In genomic region chr16:79869304-79870015, GRCh38 we compare ENCODE assay signal across 1 cellular context.
TF ChIP-seq lines count a peak whose summit lies in the region.

No MANE protein-coding gene starts in this region.

TF ChIP-seq in K562, 482 proteins besides CTCF, POLR2A, EP300 and RAD21 (continued from another document and continues in another):
- TF ChIP-seq MGA (IDR thresholded peaks at IDR 0.05): peak; percentile 80
- no peak for TF ChIP-seq ZNF696 (CRISPR knock-in tag; conservative IDR thresholded peaks at IDR 0.05)
- TF ChIP-seq SMARCA5 (IDR thresholded peaks at IDR 0.05): no peak
- TF ChIP-seq ZNF124 (CRISPR knock-in tag; IDR thresholded peaks at IDR 0.05): no peak
- TF ChIP-seq ZNF639 (CRISPR knock-in tag; conservative IDR thresholded peaks at IDR 0.05 in 1 of 2, IDR thresholded peaks at IDR 0.05 in 1 of 2): peak in 1 of 2 experiments; percentile 77; a peak in 2 of 4 replicates
- no peak for TF ChIP-seq ZBTB43 (CRISPR knock-in tag; IDR thresholded peaks at IDR 0.05)
- TF ChIP-seq TOE1 (IDR thresholded peaks at IDR 0.05; ENCODE audit: borderline replicate concordance): peak; percentile 80
- no peak for TF ChIP-seq TOE1 (CRISPR knock-in tag; IDR thresholded peaks at IDR 0.05; ENCODE audit: borderline replicate concordance, low read depth)
- TF ChIP-seq ZNF239 (CRISPR knock-in tag; IDR thresholded peaks at IDR 0.05): peak; percentile 74
- no peak for TF ChIP-seq ZNF274 (IDR thresholded peaks at IDR 0.05; ENCODE audit: borderline replicate concordance, low read depth, low read length)
- no peak for TF ChIP-seq CHD2 (IDR thresholded peaks at IDR 0.05; ENCODE audit: low read depth, low read length)
- TF ChIP-seq CC2D1A (IDR thresholded peaks at IDR 0.05): peak; percentile 65; the same call in 1 of the 2 replicates
- TF ChIP-seq ZNF589 (CRISPR knock-in tag; IDR thresholded peaks at IDR 0.05; ENCODE audit: low read depth): peak; percentile 98
- no peak for TF ChIP-seq E2F4 (CRISPR knock-in tag; IDR thresholded peaks at IDR 0.05; ENCODE audit: low read depth)
- no peak; the same call in 1 of the 2 replicates for TF ChIP-seq BHLHE40 (IDR thresholded peaks at IDR 0.05; ENCODE audit: low read length)
- TF ChIP-seq LEF1 (IDR thresholded peaks at IDR 0.05): peak; percentile 96
- TF ChIP-seq NCOA4 (IDR thresholded peaks at IDR 0.05; ENCODE audit: partially characterized antibody): no peak
- TF ChIP-seq MTF1 (CRISPR knock-in tag; IDR thresholded peaks at IDR 0.05; ENCODE audit: borderline replicate concordance): no peak
- no peak for TF ChIP-seq RBM34 (IDR thresholded peaks at IDR 0.05; ENCODE audit: borderline replicate concordance, insufficient read depth, low read length)
- peak in 1 of 2 experiments; percentile 89; a peak in 2 of 4 replicates for TF ChIP-seq FOXA3 (CRISPR knock-in tag; conservative IDR thresholded peaks at IDR 0.05 in 1 of 2, IDR thresholded peaks at IDR 0.05 in 1 of 2)
- peak in 1 of 2 experiments; percentile 82; a peak in 2 of 3 replicates for TF ChIP-seq CBX3 (IDR thresholded peaks at IDR 0.05; ENCODE audit: borderline replicate concordance in 1 of 2, low read length in 2 of 2)
- TF ChIP-seq BRD9 (IDR thresholded peaks at IDR 0.05; ENCODE audit: low read depth, partially characterized antibody): peak; percentile 96
- no peak; the same call in 1 of the 2 replicates for TF ChIP-seq ZBTB9 (CRISPR knock-in tag; IDR thresholded peaks at IDR 0.05)
- no peak for TF ChIP-seq ZNF445 (CRISPR knock-in tag; IDR thresholded peaks at IDR 0.05; ENCODE audit: low read depth)
- no peak for TF ChIP-seq KAT8 (IDR thresholded peaks at IDR 0.05; ENCODE audit: low read depth)
- no peak for TF ChIP-seq E2F5 (CRISPR knock-in tag; IDR thresholded peaks at IDR 0.05)
- TF ChIP-seq HNRNPK (IDR thresholded peaks at IDR 0.05; ENCODE audit: low read depth, low read length, poor library complexity, severe bottlenecking): no peak
- no peak for TF ChIP-seq BMI1 (IDR thresholded peaks at IDR 0.05; ENCODE audit: low read length)
- TF ChIP-seq KAT7 (CRISPR knock-in tag; IDR thresholded peaks at IDR 0.05; ENCODE audit: borderline replicate concordance): no peak
- no peak for TF ChIP-seq GTF2B (IDR thresholded peaks at IDR 0.05; ENCODE audit: extremely low read depth, insufficient read length)
- peak; percentile 45; the same call in 1 of the 2 replicates for TF ChIP-seq CREB1 (IDR thresholded peaks at IDR 0.05)
- no peak for TF ChIP-seq CREB1 (CRISPR knock-in tag; IDR thresholded peaks at IDR 0.05)
- TF ChIP-seq ZSCAN32 (CRISPR knock-in tag; IDR thresholded peaks at IDR 0.05): 0 out of 2 replicates have a peak, but pooled peaks have one; percentile 11
- no peak for TF ChIP-seq SP1 (CRISPR knock-in tag; IDR thresholded peaks at IDR 0.05)
- TF ChIP-seq ZBTB8A (IDR thresholded peaks at IDR 0.05; ENCODE audit: partially characterized antibody): no peak
- peak; percentile 98 for TF ChIP-seq HMGN3 (IDR thresholded peaks at IDR 0.05; ENCODE audit: borderline replicate concordance, extremely low read depth, insufficient read length, low read depth, low read length)
- peak; percentile 80 for TF ChIP-seq C11orf30 (IDR thresholded peaks at IDR 0.05; ENCODE audit: low read depth)
- no peak for TF ChIP-seq HDAC1 (IDR thresholded peaks at IDR 0.05)
- peak; percentile 40; the same call in 1 of the 2 replicates for TF ChIP-seq ZNF449 (CRISPR knock-in tag; IDR thresholded peaks at IDR 0.05)
